ENCODE assay signal across 1 cellular context in genomic region chr19:45171211-45171623, GRCh38.
TF ChIP-seq lines count a peak whose summit lies in the region.

No MANE protein-coding gene starts in this region.

TF ChIP-seq in GM12878, 131 proteins besides CTCF, POLR2A, EP300 and RAD21:
- TF ChIP-seq POLR2AphosphoS2 (IDR thresholded peaks at IDR 0.05; ENCODE audit: low read depth, low read length), result no peak
- no peak for TF ChIP-seq RELA (IDR thresholded peaks at IDR 0.05; ENCODE audit: borderline replicate concordance, partially characterized antibody)
- no peak for TF ChIP-seq BRCA1 (IDR thresholded peaks at IDR 0.05; ENCODE audit: low read depth, low read length)
- TF ChIP-seq ESRRA (IDR thresholded peaks at IDR 0.05; ENCODE audit: low read length), result no peak
TF ChIP-seq in GM12878: peak in this region for 0.
